Comparison of ENCODE assay signal across 1 cellular context in genomic region chr5:32123889-32124676, GRCh38.
TF ChIP-seq lines count a peak whose summit lies in the region.

No MANE protein-coding gene starts in this region.

TF ChIP-seq in K562, 482 proteins besides CTCF, POLR2A, EP300 and RAD21:
- TF ChIP-seq ZBTB40 (IDR thresholded peaks at IDR 0.05) (peak; percentile 90), ZBTB40 (CRISPR knock-in tag; IDR thresholded peaks at IDR 0.05) (no peak), GATA2 (CRISPR knock-in tag; IDR thresholded peaks at IDR 0.05) (no peak), ZNF274 (IDR thresholded peaks at IDR 0.05; ENCODE audit: borderline replicate concordance, low read depth, low read length) (no peak)
- TF ChIP-seq, protein P1, sequence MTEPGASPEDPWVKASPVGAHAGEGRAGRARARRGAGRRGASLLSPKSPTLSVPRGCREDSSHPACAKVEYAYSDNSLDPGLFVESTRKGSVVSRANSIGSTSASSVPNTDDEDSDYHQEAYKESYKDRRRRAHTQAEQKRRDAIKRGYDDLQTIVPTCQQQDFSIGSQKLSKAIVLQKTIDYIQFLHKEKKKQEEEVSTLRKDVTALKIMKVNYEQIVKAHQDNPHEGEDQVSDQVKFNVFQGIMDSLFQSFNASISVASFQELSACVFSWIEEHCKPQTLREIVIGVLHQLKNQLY (CRISPR knock-in tag; conservative IDR thresholded peaks at IDR 0.05) = no peak
TF ChIP-seq in K562: peak in this region for 1.
